Comparison of ENCODE assay signal across 8 cellular contexts in genomic region chr10:110919349-110919931, GRCh38. TPM values are rescaled to one million over a fixed set of nuclear protein-coding genes. Genes with fewer than 3 reads are reported as not detected.
DNase-seq lines count a peak whose midpoint lies in the region; ATAC-seq and TF ChIP-seq lines count a peak whose summit lies in the region.

Gene SHOC2 (plus strand): TSS chr10:110919604. CDS start chr10:110964359, 44,755 bp downstream.

- H3K36me3 ChIP-seq in Peyer's patch (no peaks in the 10 kb centered on the region), cardiac muscle cell (no peaks in the 10 kb centered on the region), psoas muscle (ENCODE audit: insufficient read depth in 1 of 2, low read depth in 1 of 2) (peaks cover 0 to 7% of the 10 kb centered on the region in 2 donors)

- intact Hi-C loops in psoas muscle (cut with DNase I) = loop anchor here in 1 of 2 donors (1.0 kb wide), 1 partner anchor 48 kb away; the partner anchor contains the start of gene PDCD4

- H3K27ac ChIP-seq in Peyer's patch (peak within 1 kb of the TSS; percentile 88 to 97 (median 94)), cardiac muscle cell (peak within 1 kb of the TSS; percentile 95), psoas muscle (peak within 1 kb of the TSS; percentile 97)

- peaks cover 0 to 23% (median 3%) of the 10 kb centered on the region in 4 donors for H3K4me1 ChIP-seq in Peyer's patch
- H3K4me1 ChIP-seq in cardiac muscle cell (ENCODE audit: low read depth) = peaks cover 36% of the 10 kb centered on the region
- peaks cover 50% of the 10 kb centered on the region for H3K4me1 ChIP-seq in psoas muscle

- peak; percentile 100 for DNase-seq in NCI-H146 (lab: John Stamatoyannopoulos, UW)
- DNase-seq in NCI-H146 treated with DMSO at 0.1 percent for 48 hours (lab: John Stamatoyannopoulos, UW; ENCODE audit: unreplicated experiment) = no peak
- peak; percentile 98 to 100 (median 98) for DNase-seq in Peyer's patch
- peak; percentile 99 for DNase-seq in activated naive CD4-positive, alpha-beta T cell treated with anti-CD3 and anti-CD28 coated beads, Interleukin-2, amount 50 U/mL, for 16 hours
- DNase-seq in cardiac muscle cell (ENCODE audit: low read depth in 1 of 2, low spot score in 1 of 2) = peak in 1 of 2 donors; percentile 99
- DNase-seq in psoas muscle = peak; percentile 99 to 100
- no peak for DNase-seq in pons (ENCODE audit: low spot score)

- ATAC-seq in HG02852 (IDR thresholded peaks at IDR 0.05; ENCODE audit: unreplicated experiment) (peak; percentile 9), psoas muscle (peak; percentile 52 to 64 (median 55))

- H3K4me3 ChIP-seq in Peyer's patch (peak within 1 kb of the TSS; percentile 74 to 83 (median 81)), cardiac muscle cell (peak within 1 kb of the TSS; percentile 75), psoas muscle (peak within 1 kb of the TSS; percentile 85)

- no peaks in the 10 kb centered on the region for H3K9me3 ChIP-seq in Peyer's patch
- H3K9me3 ChIP-seq in cardiac muscle cell (ENCODE audit: low read depth) = no peaks in the 10 kb centered on the region
- no peaks in the 10 kb centered on the region for H3K9me3 ChIP-seq in psoas muscle

- 0% methylated on average over 28 to 60 of the region's 61 CpGs for WGBS in psoas muscle, 3 donors

- no peaks in the 10 kb centered on the region for H3K27me3 ChIP-seq in Peyer's patch
- H3K27me3 ChIP-seq in cardiac muscle cell = no peaks in the 10 kb centered on the region
- no peaks in the 10 kb centered on the region for H3K27me3 ChIP-seq in psoas muscle (ENCODE audit: insufficient read depth in 3 of 3, low read length in 2 of 3)

- TF ChIP-seq CTCF in Peyer's patch (IDR thresholded peaks at IDR 0.05) (peak in 4 of 6 experiments; percentile 14 to 32 (median 25)), cardiac muscle cell (IDR thresholded peaks at IDR 0.05; ENCODE audit: low read depth, low read length) (peak; percentile 28), psoas muscle (IDR thresholded peaks at IDR 0.05) (peak; percentile 14)

- peak in 1 of 2 donors; percentile 68 for TF ChIP-seq POLR2A in Peyer's patch (IDR thresholded peaks at IDR 0.05)

RNA-seq across cellular contexts. Expression of gene SHOC2, which starts in this region (rescaled TPM):
- total RNA-seq in Peyer's patch (100 to 1,000 TPM in 1 of 4 donors, 10 to 100 TPM in 3; 38.6 to 124 (median 68.2) TPM), cardiac muscle cell (19.9 and 31.0 TPM in 2 replicates), psoas muscle (10 to 100 TPM; 34.8 to 41.2 (median 37.6) TPM)
- polyA plus RNA-seq in cardiac muscle cell (31.3 and 45.8 TPM in 2 replicates), psoas muscle (10 to 100 TPM; 20.0 to 45.8 (median 22.5) TPM)

Comparison
In these comparisons a context has a peak if more than half of its experiments do, and no peak if none do; other contexts are left out.
1. DNase-seq: peak in NCI-H146 (single experiment), Peyer's patch (3 of 3), activated naive CD4-positive, alpha-beta T cell treated with anti-CD3 and anti-CD28 coated beads, Interleukin-2, amount 50 U/mL, for 16 hours (single experiment) and psoas muscle (2 of 2); none in NCI-H146 treated with DMSO at 0.1 percent for 48 hours (single experiment) and pons (single experiment).
2. Peak in every context shown above with its lines, with median percentiles within 50 percentile points of each other: H3K27ac ChIP-seq, H3K4me3 ChIP-seq and CTCF ChIP-seq.